ENCODE assay signal across 20 cellular contexts in genomic region chr1:48007044-48007443, GRCh38. TPM values are rescaled to one million over a fixed set of nuclear protein-coding genes. Genes with fewer than 3 reads are reported as not detected.
DNase-seq lines count a peak whose midpoint lies in the region; ATAC-seq and TF ChIP-seq lines count a peak whose summit lies in the region.
"Had no signal": no experiment of that assay in that cellular context is flagged by ENCODE, and none has a peak within 500 bp of the region (broad histone marks: within the 10 kb centered on the region; RNA-seq: fewer than 3 reads in every experiment).

No MANE protein-coding gene starts in this region.

- DNase-seq in Right ventricle myocardium inferior (ENCODE audit: missing footprints) (no peak), cardiac septum (ENCODE audit: low spot score) (no peak), amniotic epithelial cell (ENCODE audit: low read depth) (peak; percentile 94), right cardiac atrium (peak in 1 of 3 donors; percentile 76), smooth muscle cell (lab: John Stamatoyannopoulos, UW; ENCODE audit: unreplicated experiment) (no peak), substantia nigra (lab: John Stamatoyannopoulos, UW) (no peak), iPS-NIHi7 (ENCODE audit: extremely low spot score) (no peak), NCI-H2107 treated with DMSO at 0.1 percent for 48 hours (lab: John Stamatoyannopoulos, UW; ENCODE audit: unreplicated experiment) (no peak)
- DNase-seq: activated CD4-positive, alpha-beta T cell treated with anti-CD3 and anti-CD28 coated beads, Interleukin-2, amount 10 ng/mL, durations not matched to agents 7 days and 5 days; activated naive CD4-positive, alpha-beta T cell treated with anti-CD3 and anti-CD28 coated beads for 36 hours; CD8-positive, alpha-beta memory T cell; dorsolateral prefrontal cortex; H7; Kasumi-1; NCI-H1436; NCI-H2227 treated with DMSO at 0.1 percent for 48 hours; nephron progenitor cell had no signal

- H2AFZ ChIP-seq in smooth muscle cell (ENCODE audit: low read depth): no peak overlapping the region

- H3K27ac ChIP-seq in right cardiac atrium (ENCODE audit: low read length) (peak overlapping the region; percentile 77), smooth muscle cell (ENCODE audit: low read depth) (peak overlapping the region; percentile 45), substantia nigra (ENCODE audit: low read depth, low read length, poor library complexity, severe bottlenecking) (no peak overlapping the region)
- H3K27ac ChIP-seq: dorsolateral prefrontal cortex, SK-N-MC had no signal

- H3K9me3 ChIP-seq in right cardiac atrium (ENCODE audit: control insufficient read depth, low read length): no peaks in the 10 kb centered on the region
- no peaks in the 10 kb centered on the region for H3K9me3 ChIP-seq in smooth muscle cell (replicated peaks; ENCODE audit: low read depth)
- H3K9me3 ChIP-seq: esophagus muscularis mucosa had no signal

- no peak overlapping the region for H3K9ac ChIP-seq in smooth muscle cell (ENCODE audit: low read depth)

- 24% methylated on average over 2 of the region's 2 CpGs for WGBS in right cardiac atrium
- 20% methylated on average over 2 of the region's 2 CpGs for WGBS in smooth muscle cell (ENCODE audit: low lambda C conversion rate)

- no peaks in the 10 kb centered on the region for H4K20me1 ChIP-seq in smooth muscle cell (ENCODE audit: low read depth)

- H3K36me3 ChIP-seq in smooth muscle cell (ENCODE audit: low read depth): no peaks in the 10 kb centered on the region
- H3K36me3 ChIP-seq: esophagus muscularis mucosa had no signal

- ATAC-seq in Right ventricle myocardium inferior (peak; percentile 42), right cardiac atrium (peak; percentile 79 to 85)

- H3K79me2 ChIP-seq in smooth muscle cell (ENCODE audit: low read depth): no peaks in the 10 kb centered on the region

- H3K4me3 ChIP-seq in right cardiac atrium (ENCODE audit: low read length) (no peak overlapping the region), smooth muscle cell (no peak overlapping the region)
- H3K4me3 ChIP-seq: dorsolateral prefrontal cortex, esophagus muscularis mucosa, SK-N-MC had no signal

- no peak overlapping the region for H3K4me2 ChIP-seq in smooth muscle cell

- H3F3A ChIP-seq in smooth muscle cell (ENCODE audit: low read depth): peaks cover 4% of the 10 kb centered on the region

- intact Hi-C loops in Right ventricle myocardium inferior (cut with DNase I) (no loop called here), cardiac septum (cut with DNase I) (no loop called here), right cardiac atrium (cut with DNase I) (no loop called here)

- H3K27me3 ChIP-seq in right cardiac atrium (ENCODE audit: control insufficient read depth, insufficient read depth): no peaks in the 10 kb centered on the region
- no peaks in the 10 kb centered on the region for H3K27me3 ChIP-seq in smooth muscle cell (ENCODE audit: low read depth)
- H3K27me3 ChIP-seq: esophagus muscularis mucosa had no signal

- no peaks in the 10 kb centered on the region for H3K4me1 ChIP-seq in right cardiac atrium (ENCODE audit: control insufficient read depth, insufficient read depth, low read length)
- no peaks in the 10 kb centered on the region for H3K4me1 ChIP-seq in smooth muscle cell (ENCODE audit: low read depth)

- TF ChIP-seq CTCF in smooth muscle cell (IDR thresholded peaks at IDR 0.05; ENCODE audit: borderline replicate concordance, insufficient read depth, poor library complexity, severe bottlenecking): no peak

RNA-seq across cellular contexts. Expression of gene TRABD2B, which starts 9.9 kb away (rescaled TPM):
- 0.57 TPM for total RNA-seq in Right ventricle myocardium inferior
- total RNA-seq in cardiac septum: 3.4 TPM
- total RNA-seq in right cardiac atrium: 10 to 100 TPM; 13.4 to 23.7 (median 18.1) TPM
- 6.7 TPM for polyA plus RNA-seq in right cardiac atrium
- 0.81 and 0.94 TPM in 2 replicates for total RNA-seq in smooth muscle cell
- 4.8 and 4.9 TPM in 2 replicates for polyA plus RNA-seq in smooth muscle cell
- total RNA-seq: activated CD4-positive, alpha-beta T cell treated with anti-CD3 and anti-CD28 coated beads, Interleukin-2, amount 10 ng/mL, durations not matched to agents 7 days and 5 days; activated naive CD4-positive, alpha-beta T cell treated with anti-CD3 and anti-CD28 coated beads for 36 hours; CD8-positive, alpha-beta memory T cell; pulmonary artery endothelial cell had no signal
- polyA plus RNA-seq: CD8-positive, alpha-beta memory T cell had no signal
